In genomic region chr20:47447350-47448296, GRCh38 we compare ENCODE assay signal across 5 cellular contexts. TPM values are rescaled to one million over a fixed set of nuclear protein-coding genes. Genes with fewer than 3 reads are reported as not detected.
DNase-seq lines count a peak whose midpoint lies in the region; ATAC-seq, FAIRE-seq and TF ChIP-seq lines count a peak whose summit lies in the region.
"Not testable (repeated sequence)": the region's sequence is repeated elsewhere in the genome, so short reads cannot be mapped to it uniquely, and the experiment has no call there.

No MANE protein-coding gene starts in this region.

- not testable (repeated sequence) for H3K27me3 ChIP-seq in Karpas-422 (ENCODE audit: low read length); SU-DHL-6 (ENCODE audit: low read length); K562 (ENCODE audit: control insufficient read depth in 2 of 2, insufficient read depth in 2 of 2, low read length in 2 of 2); trophoblast cell (ENCODE audit: insufficient read depth, low read length)

- not testable (repeated sequence) for H2AK5ac ChIP-seq in trophoblast cell (ENCODE audit: low read length)

- H3F3A ChIP-seq in SU-DHL-6 (ENCODE audit: insufficient read depth): peaks cover 58% of the 10 kb centered on the region

- not testable (repeated sequence) for H3K18ac ChIP-seq in trophoblast cell (ENCODE audit: low read length)

- H4K20me1 ChIP-seq in Karpas-422 (ENCODE audit: insufficient read depth, low read depth, low read length); SU-DHL-6 (ENCODE audit: low read depth, low read length); K562 (replicated peaks; ENCODE audit: control insufficient read depth, insufficient read depth, low read length): not testable (repeated sequence)

- not testable (repeated sequence) for H3K4me3 ChIP-seq in Karpas-422 (ENCODE audit: low read length); SU-DHL-6 (ENCODE audit: insufficient read depth, low read length, poor library complexity, severe bottlenecking); K562; trophoblast cell (ENCODE audit: low read depth, low read length)

- peak overlapping the region; percentile 14 for H4K91ac ChIP-seq in trophoblast cell (ENCODE audit: low read depth, low read length)

- H2BK12ac ChIP-seq in trophoblast cell (ENCODE audit: low read length): not testable (repeated sequence)

- intact Hi-C loops in K562 (cut with micrococcal nuclease): not testable (repeated sequence)

- not testable (repeated sequence) for H2AFZ ChIP-seq in Karpas-422 (ENCODE audit: low read length); SU-DHL-6 (ENCODE audit: low read depth, low read length, severe bottlenecking); K562 (ENCODE audit: low read depth, low read length); trophoblast cell (ENCODE audit: insufficient read depth, low read length, poor library complexity)

- DNase-seq in Karpas-422 (peak; percentile 27), MV-4-11 (lab: John Stamatoyannopoulos, UW) (peak; percentile 15)
- not testable (repeated sequence) for DNase-seq in K562 (ENCODE audit: extremely low read depth in 1 of 4, low spot score in 3 of 4); trophoblast cell

- in situ Hi-C loops in K562 (cut with MboI): not testable (repeated sequence)

- not testable (repeated sequence) for H2BK120ac ChIP-seq in trophoblast cell (ENCODE audit: insufficient read depth, low read length, poor library complexity)

- not testable (repeated sequence) for TF ChIP-seq RAD21 in K562 (CRISPR knock-in tag; conservative IDR thresholded peaks at IDR 0.05 in 1 of 2, IDR thresholded peaks at IDR 0.05 in 1 of 2)

- H3K23ac ChIP-seq in trophoblast cell (ENCODE audit: low read length): not testable (repeated sequence)

- not testable (repeated sequence) for H3K4me2 ChIP-seq in Karpas-422 (ENCODE audit: low read depth, low read length, poor library complexity, severe bottlenecking); SU-DHL-6 (ENCODE audit: low read depth, low read length, poor library complexity, severe bottlenecking); K562 (ENCODE audit: insufficient read depth, low read length); trophoblast cell (ENCODE audit: low read length)

- not testable (repeated sequence) for H3K79me2 ChIP-seq in Karpas-422 (ENCODE audit: low read length); SU-DHL-6 (ENCODE audit: insufficient read depth, low read length); K562 (ENCODE audit: control insufficient read depth, insufficient read depth, low read length); trophoblast cell (ENCODE audit: control insufficient read depth, insufficient read depth, low read length, poor library complexity)

- not testable (repeated sequence) for FAIRE-seq in K562 (lab: Jason Lieb, UNC)

- H3K79me1 ChIP-seq in trophoblast cell (ENCODE audit: low read length): peaks cover 12% of the 10 kb centered on the region

- CTCF ChIA-PET in K562 (lab: Yijun Ruan, JAX; ENCODE audit: low intra/inter-chr PET ratio): not testable (repeated sequence)

- not testable (repeated sequence) for H3K9me3 ChIP-seq in Karpas-422 (ENCODE audit: low read length); SU-DHL-6 (ENCODE audit: insufficient read depth, low read length); K562 (replicated peaks; ENCODE audit: control insufficient read depth, insufficient read depth, low read depth, low read length); trophoblast cell (ENCODE audit: insufficient read depth, low read depth, low read length)

- not testable (repeated sequence) for H3K4me1 ChIP-seq in Karpas-422 (ENCODE audit: low read length); K562 (replicated peaks in 1 of 2; ENCODE audit: control insufficient read depth in 2 of 2, insufficient read depth in 2 of 2, low read length in 2 of 2); trophoblast cell (ENCODE audit: control insufficient read depth in 1 of 2, insufficient read depth in 2 of 2, low read length in 2 of 2)

- not testable (repeated sequence) for H3K9me2 ChIP-seq in Karpas-422 (replicated peaks; ENCODE audit: insufficient read depth, low read length); SU-DHL-6 (replicated peaks; ENCODE audit: insufficient read depth, low read length)

- not testable (repeated sequence) for BruUV-seq in K562 (replicated peaks; lab: Mats Ljungman, UMichigan)

- TF ChIP-seq POLR2A in K562 (conservative IDR thresholded peaks at IDR 0.05): not testable (repeated sequence)

- H2BK5ac ChIP-seq in trophoblast cell (ENCODE audit: low read depth, low read length, poor library complexity): not testable (repeated sequence)

- not testable (repeated sequence) for H3K9ac ChIP-seq in Karpas-422 (ENCODE audit: low read length); SU-DHL-6 (ENCODE audit: low read length); K562 (ENCODE audit: insufficient read depth in 1 of 2, low read depth in 2 of 2, low read length in 2 of 2); trophoblast cell (ENCODE audit: low read length)

- TF ChIP-seq CTCF in SU-DHL-6 (IDR thresholded peaks at IDR 0.05; ENCODE audit: insufficient read depth, low read length, poor library complexity, severe bottlenecking); K562 (IDR thresholded peaks at IDR 0.05 in 2 of 3, conservative IDR thresholded peaks at IDR 0.05 in 1 of 3; ENCODE audit: insufficient read depth in 2 of 3, low read depth in 1 of 3, low read length in 3 of 3): not testable (repeated sequence)

- not testable (repeated sequence) for H3K14ac ChIP-seq in trophoblast cell (ENCODE audit: low read length)

- POLR2A ChIA-PET in K562 (lab: Yijun Ruan, JAX): not testable (repeated sequence)

- H3K9me1 ChIP-seq in K562 (ENCODE audit: control insufficient read depth, insufficient read depth, low read length): not testable (repeated sequence)

- not testable (repeated sequence) for H3K27ac ChIP-seq in Karpas-422 (ENCODE audit: low read length); K562 (ENCODE audit: extremely low read depth, low read depth, low read length); trophoblast cell (ENCODE audit: low read depth, low read length)
- H3K27ac ChIP-seq in SU-DHL-6 (ENCODE audit: low read depth, low read length): peak overlapping the region; percentile 95

- not testable (repeated sequence) for TF ChIP-seq EP300 in K562 (IDR thresholded peaks at IDR 0.05; ENCODE audit: low read length)

- not testable (repeated sequence) for H4K12ac ChIP-seq in trophoblast cell (ENCODE audit: low read depth, low read length)

- not testable (repeated sequence) for H3K36me3 ChIP-seq in Karpas-422 (ENCODE audit: insufficient read depth, low read length); SU-DHL-6 (ENCODE audit: low read length); K562 (ENCODE audit: control insufficient read depth, insufficient read depth, low read length); trophoblast cell (ENCODE audit: control insufficient read depth in 1 of 2, insufficient read depth in 2 of 2, low read length in 2 of 2)

- H3K4ac ChIP-seq in trophoblast cell (ENCODE audit: low read depth, low read length): not testable (repeated sequence)

- ATAC-seq in K562: not testable (repeated sequence)

- H4K8ac ChIP-seq in trophoblast cell (ENCODE audit: low read depth, low read length): not testable (repeated sequence)

- WGBS in K562 (ENCODE audit: insufficient coverage, low coverage, missing lambda C conversion rate): 55% methylated on average over 14 of the region's 15 CpGs
- no CpG with 5 or more reads among the region's 15 CpGs for WGBS in trophoblast cell (ENCODE audit: extremely low coverage, insufficient coverage, insufficient read length)

RNA-seq across cellular contexts. Expression of gene NCOA3, which starts 54.1 kb away (rescaled TPM):
- total RNA-seq in Karpas-422 (2014; rRNA removed; shearing (Covaris generic); ENCODE audit: low replicate concordance): 67.2 and 90.0 TPM in 2 replicates
- 42.2 and 88.7 TPM in 2 replicates for total RNA-seq in K562 (2011; cell fraction: chromatin; rRNA removed; ENCODE audit: low replicate concordance)
- 19.5 and 23.2 TPM in 2 replicates for total RNA-seq in K562 (2011; cell fraction: nucleolus; rRNA removed)
- total RNA-seq in K562 (2011; cell fraction: nucleoplasm; rRNA removed): 36.6 and 49.6 TPM in 2 replicates
- total RNA-seq in K562 (2014; rRNA removed) (12.1 and 12.4 TPM in 2 replicates), K562 (2014; rRNA removed; fragmentation: Illumina TruSeq; extraction: Trizol) (16.1 and 19.6 TPM in 2 replicates), K562 (2015; rRNA removed; fragmentation: Illumina TruSeq; extraction: Trizol) (17.1 and 17.2 TPM in 2 replicates), K562 (2021) (15.3 and 17.0 TPM in 2 replicates)
- polyA plus RNA-seq in K562 (2011; rRNA removed) (24.3 and 24.7 TPM in 2 replicates), K562 (2014; fragmentation: Illumina TruSeq; extraction: Trizol) (12.5 and 14.4 TPM in 2 replicates), K562 (2014; fragmentation: Nextera tagmentation; extraction: Ambion mirVana) (1 to 10 TPM; 3.2 to 4.7 TPM), K562 (2014; rRNA removed) (11.6 and 12.2 TPM in 2 replicates)
- polyA plus RNA-seq in K562 (2011; cell fraction: cytosol; rRNA removed): 11.6 and 17.3 TPM in 2 replicates
- polyA plus RNA-seq in K562 (2011; cell fraction: nucleus; rRNA removed): 34.8 and 45.8 TPM in 2 replicates
- polyA plus RNA-seq in K562 (2012): 9.0 and 14.7 TPM in 2 replicates
- polyA minus RNA-seq in K562 (2011; rRNA and poly(A)+ RNA removed): 37.1 and 46.6 TPM in 2 replicates
- 16.8 and 20.7 TPM in 2 replicates for polyA minus RNA-seq in K562 (2011; cell fraction: cytosol; rRNA and poly(A)+ RNA removed)
- 13.1 and 32.8 TPM in 2 replicates for polyA minus RNA-seq in K562 (2011; cell fraction: nucleus; rRNA and poly(A)+ RNA removed)
- polyA plus RNA-seq in trophoblast cell (2013): 189 and 191 TPM in 2 replicates
